ENCODE assay signal across 7 cellular contexts in genomic region chr6:147204060-147204785, GRCh38. TPM values are rescaled to one million over a fixed set of nuclear protein-coding genes. Genes with fewer than 3 reads are reported as not detected.
DNase-seq lines count a peak whose midpoint lies in the region; ATAC-seq and TF ChIP-seq lines count a peak whose summit lies in the region.

TSS of gene STXBP5 (plus strand) at chr6:147204417. CDS start at chr6:147204533, 116 bp downstream.

- H2AK5ac ChIP-seq in H9 (ENCODE audit: insufficient read length, low read length) = no peak within 1 kb of the TSS

- H3K4me1 ChIP-seq in H9 (ENCODE audit: insufficient read depth, low read length) = no peaks in the 10 kb centered on the region; the same call in 1 of the 2 replicates

- no peaks in the 10 kb centered on the region for H3K27me3 ChIP-seq in H9 (ENCODE audit: insufficient read depth, low read length)

- H4K20me1 ChIP-seq in H9 (ENCODE audit: control insufficient read depth, insufficient read depth, insufficient read length) = no peaks in the 10 kb centered on the region

- peak within 1 kb of the TSS; percentile 88 for H3K14ac ChIP-seq in H9 (ENCODE audit: insufficient read depth, low read length)

- H3K4me3 ChIP-seq in GM12864 (ENCODE audit: low read depth, low read length) = peak within 1 kb of the TSS; percentile 81
- peak within 1 kb of the TSS; percentile 84 for H3K4me3 ChIP-seq in choroid plexus epithelial cell (ENCODE audit: low read depth, low read length)

- H3K79me2 ChIP-seq in H9 (ENCODE audit: insufficient read depth, low read length) = peaks cover 1% of the 10 kb centered on the region; the same call in 1 of the 2 replicates

- H3K9me3 ChIP-seq in H9 (ENCODE audit: control insufficient read depth, low read depth, low read length) = no peaks in the 10 kb centered on the region

- H3K27ac ChIP-seq in H9 (ENCODE audit: insufficient read length, low read depth, low read length) = no peak within 1 kb of the TSS

- H3K4me2 ChIP-seq in H9 (ENCODE audit: insufficient read depth, insufficient read length, low read length) = peak within 1 kb of the TSS; percentile 92

- no peaks in the 10 kb centered on the region for H3K27me3 Mint-ChIP-seq in H9 (ENCODE audit: low read depth)

- H3K36me3 Mint-ChIP-seq in H9 (ENCODE audit: insufficient read depth in 1 of 3, low read depth in 3 of 3) = no peaks in the 10 kb centered on the region

- H3K23me2 ChIP-seq in H9 (ENCODE audit: insufficient read length, low read depth, low read length, poor library complexity, severe bottlenecking) = peaks cover 18% of the 10 kb centered on the region

- H3K4me3 Mint-ChIP-seq in H9 = peak within 1 kb of the TSS; percentile 92 to 97

- no peak within 1 kb of the TSS for H4K91ac ChIP-seq in H9 (ENCODE audit: insufficient read length, low read depth, low read length)

- H2BK15ac ChIP-seq in H9 (ENCODE audit: low read depth, low read length) = no peak within 1 kb of the TSS

- H2BK5ac ChIP-seq in H9 (ENCODE audit: insufficient read length, low read length) = no peak within 1 kb of the TSS

- DNase-seq in GM12864 (ENCODE audit: low read depth) = no peak
- DNase-seq in H9 = peak; percentile 59
- DNase-seq in M059J (ENCODE audit: low read depth) = peak; percentile 66
- DNase-seq in activated CD4-positive, CD25-positive, alpha-beta regulatory T cell treated with anti-CD3 and anti-CD28 coated beads, Interleukin-2, amount 50 U/mL, for 72 hours = peak; percentile 47
- peak; percentile 51 for DNase-seq in choroid plexus epithelial cell (ENCODE audit: low read depth)
- peak; percentile 58 to 73 for DNase-seq in left colon
- peak; percentile 31 for DNase-seq in stimulated activated CD4-positive, alpha-beta T cell treated with anti-CD3 and anti-CD28 coated beads, Interleukin-1b, Interleukin-23, amount 100 ng/mL, for 48 hours

- no peak within 1 kb of the TSS for H2BK120ac ChIP-seq in H9 (ENCODE audit: low read depth, low read length, poor library complexity, severe bottlenecking)

- no peak within 1 kb of the TSS for H4K8ac ChIP-seq in H9 (replicated peaks; ENCODE audit: insufficient read length, low read depth, low read length)

- intact Hi-C loops in left colon (cut with DNase I, micrococcal nuclease) = no loop called here

- no peaks in the 10 kb centered on the region for H3K79me1 ChIP-seq in H9 (ENCODE audit: insufficient read depth, low read depth, low read length, poor library complexity, severe bottlenecking)

- ATAC-seq in left colon = peak; percentile 21

- H3K27ac Mint-ChIP-seq in H9 = peak within 1 kb of the TSS; percentile 38 to 97 (median 94); a peak in 6 of 7 replicates

- H3T11ph ChIP-seq in H9 (ENCODE audit: low read length) = no peak within 1 kb of the TSS

- no CpG with 5 or more reads among the region's 85 CpGs for WGBS in H9 (ENCODE audit: extremely low coverage, insufficient read length, low lambda C conversion rate)

- no peak within 1 kb of the TSS for H2BK20ac ChIP-seq in H9 (ENCODE audit: low read depth, low read length, poor library complexity, severe bottlenecking)

- H3K18ac ChIP-seq in H9 (ENCODE audit: insufficient read length, low read depth, low read length) = no peak within 1 kb of the TSS

- peak within 1 kb of the TSS; percentile 65 for H3K9ac ChIP-seq in H9 (ENCODE audit: extremely low read depth, insufficient read length, low read length)

- H2BK12ac ChIP-seq in H9 (ENCODE audit: insufficient read length, low read depth, low read length) = no peak within 1 kb of the TSS

- no peak within 1 kb of the TSS for H4K5ac ChIP-seq in H9 (ENCODE audit: insufficient read length, low read depth, low read length)

- TF ChIP-seq CTCF in GM12864 (IDR thresholded peaks at IDR 0.05; ENCODE audit: low read depth, low read length, missing control alignments) (no peak), H9 (conservative IDR thresholded peaks at IDR 0.05) (no peak), choroid plexus epithelial cell (conservative IDR thresholded peaks at IDR 0.05; ENCODE audit: low read depth, low read length) (no peak)

- H3K4ac ChIP-seq in H9 (ENCODE audit: low read depth, low read length) = no peak within 1 kb of the TSS

- H3K4me1 Mint-ChIP-seq in H9 = peaks cover 16 to 20% of the 10 kb centered on the region in 2 experiments

- no peak within 1 kb of the TSS for H3K23ac ChIP-seq in H9 (ENCODE audit: insufficient read length, low read depth, low read length)

- peak within 1 kb of the TSS; percentile 79 for H2AFZ ChIP-seq in H9 (ENCODE audit: low read length)

- no peak within 1 kb of the TSS for H3K56ac ChIP-seq in H9 (ENCODE audit: insufficient read length, low read depth, low read length)

- H3K9me3 Mint-ChIP-seq in H9 = no peaks in the 10 kb centered on the region

RNA-seq across cellular contexts. Expression of gene STXBP5, which starts in this region (rescaled TPM):
- total RNA-seq in H9 (2021) (8.4 and 11.6 TPM in 2 replicates), left colon (10 to 100 TPM; 58.0 to 86.1 TPM)
- 19.7 and 38.0 TPM in 2 replicates for total RNA-seq in M059J (2014; rRNA removed; shearing (Covaris generic))
